3 cellular contexts compared by ENCODE assay signal in genomic region chr19:35273686-35274259, GRCh38.
TF ChIP-seq lines count a peak whose summit lies in the region.

No MANE protein-coding gene starts in this region.

TF ChIP-seq in liver, 16 proteins besides CTCF, POLR2A, EP300 and RAD21:
- TF ChIP-seq FOXA2 (IDR thresholded peaks at IDR 0.05) (no peak), YY1 (IDR thresholded peaks at IDR 0.05) (no peak), REST (IDR thresholded peaks at IDR 0.05) (no peak), HNF4A (conservative IDR thresholded peaks at IDR 0.05) (no peak), RXRA (IDR thresholded peaks at IDR 0.05) (no peak), MAX (IDR thresholded peaks at IDR 0.05) (no peak), JUND (IDR thresholded peaks at IDR 0.05) (no peak), NR2F2 (IDR thresholded peaks at IDR 0.05) (no peak), SP1 (IDR thresholded peaks at IDR 0.05) (no peak), GABPA (IDR thresholded peaks at IDR 0.05 in 1 of 2, conservative IDR thresholded peaks at IDR 0.05 in 1 of 2) (no peak), ATF3 (IDR thresholded peaks at IDR 0.05) (no peak), HNF4G (IDR thresholded peaks at IDR 0.05) (no peak)

TF ChIP-seq in HepG2, 621 proteins besides CTCF, POLR2A, EP300 and RAD21:
- TF ChIP-seq ZNF691 (CRISPR knock-in tag; IDR thresholded peaks at IDR 0.05; ENCODE audit: borderline replicate concordance, low read depth) (no peak), RNF2 (conservative IDR thresholded peaks at IDR 0.05; ENCODE audit: low read depth) (no peak), JARID2 (CRISPR knock-in tag; IDR thresholded peaks at IDR 0.05; ENCODE audit: insufficient replicate concordance) (no peak), SMARCE1 (IDR thresholded peaks at IDR 0.05; ENCODE audit: borderline replicate concordance) (no peak), E2F2 (CRISPR knock-in tag; IDR thresholded peaks at IDR 0.05; ENCODE audit: borderline replicate concordance) (no peak), SIX1 (CRISPR knock-in tag; IDR thresholded peaks at IDR 0.05; ENCODE audit: borderline replicate concordance) (no peak), MATR3 (CRISPR knock-in tag; IDR thresholded peaks at IDR 0.05) (no peak), ZNF790 (CRISPR knock-in tag; IDR thresholded peaks at IDR 0.05; ENCODE audit: borderline replicate concordance) (no peak), ZNF724P (CRISPR knock-in tag; IDR thresholded peaks at IDR 0.05; ENCODE audit: borderline replicate concordance) (no peak), ZNF260 (CRISPR knock-in tag; IDR thresholded peaks at IDR 0.05; ENCODE audit: borderline replicate concordance, low read depth) (no peak), NCOA1 (CRISPR knock-in tag; IDR thresholded peaks at IDR 0.05) (no peak), ZNF75D (CRISPR knock-in tag; IDR thresholded peaks at IDR 0.05; ENCODE audit: borderline replicate concordance) (no peak), FOXO1 (CRISPR knock-in tag; IDR thresholded peaks at IDR 0.05) (no peak)
- TF ChIP-seq, protein P1, sequence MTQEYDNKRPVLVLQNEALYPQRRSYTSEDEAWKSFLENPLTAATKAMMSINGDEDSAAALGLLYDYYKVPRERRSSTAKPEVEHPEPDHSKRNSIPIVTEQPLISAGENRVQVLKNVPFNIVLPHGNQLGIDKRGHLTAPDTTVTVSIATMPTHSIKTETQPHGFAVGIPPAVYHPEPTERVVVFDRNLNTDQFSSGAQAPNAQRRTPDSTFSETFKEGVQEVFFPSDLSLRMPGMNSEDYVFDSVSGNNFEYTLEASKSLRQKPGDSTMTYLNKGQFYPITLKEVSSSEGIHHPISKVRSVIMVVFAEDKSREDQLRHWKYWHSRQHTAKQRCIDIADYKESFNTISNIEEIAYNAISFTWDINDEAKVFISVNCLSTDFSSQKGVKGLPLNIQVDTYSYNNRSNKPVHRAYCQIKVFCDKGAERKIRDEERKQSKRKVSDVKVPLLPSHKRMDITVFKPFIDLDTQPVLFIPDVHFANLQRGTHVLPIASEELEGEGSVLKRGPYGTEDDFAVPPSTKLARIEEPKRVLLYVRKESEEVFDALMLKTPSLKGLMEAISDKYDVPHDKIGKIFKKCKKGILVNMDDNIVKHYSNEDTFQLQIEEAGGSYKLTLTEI (CRISPR knock-in tag; conservative IDR thresholded peaks at IDR 0.05), result no peak
- TF ChIP-seq, protein P2, sequence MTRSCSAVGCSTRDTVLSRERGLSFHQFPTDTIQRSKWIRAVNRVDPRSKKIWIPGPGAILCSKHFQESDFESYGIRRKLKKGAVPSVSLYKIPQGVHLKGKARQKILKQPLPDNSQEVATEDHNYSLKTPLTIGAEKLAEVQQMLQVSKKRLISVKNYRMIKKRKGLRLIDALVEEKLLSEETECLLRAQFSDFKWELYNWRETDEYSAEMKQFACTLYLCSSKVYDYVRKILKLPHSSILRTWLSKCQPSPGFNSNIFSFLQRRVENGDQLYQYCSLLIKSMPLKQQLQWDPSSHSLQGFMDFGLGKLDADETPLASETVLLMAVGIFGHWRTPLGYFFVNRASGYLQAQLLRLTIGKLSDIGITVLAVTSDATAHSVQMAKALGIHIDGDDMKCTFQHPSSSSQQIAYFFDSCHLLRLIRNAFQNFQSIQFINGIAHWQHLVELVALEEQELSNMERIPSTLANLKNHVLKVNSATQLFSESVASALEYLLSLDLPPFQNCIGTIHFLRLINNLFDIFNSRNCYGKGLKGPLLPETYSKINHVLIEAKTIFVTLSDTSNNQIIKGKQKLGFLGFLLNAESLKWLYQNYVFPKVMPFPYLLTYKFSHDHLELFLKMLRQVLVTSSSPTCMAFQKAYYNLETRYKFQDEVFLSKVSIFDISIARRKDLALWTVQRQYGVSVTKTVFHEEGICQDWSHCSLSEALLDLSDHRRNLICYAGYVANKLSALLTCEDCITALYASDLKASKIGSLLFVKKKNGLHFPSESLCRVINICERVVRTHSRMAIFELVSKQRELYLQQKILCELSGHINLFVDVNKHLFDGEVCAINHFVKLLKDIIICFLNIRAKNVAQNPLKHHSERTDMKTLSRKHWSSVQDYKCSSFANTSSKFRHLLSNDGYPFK (CRISPR knock-in tag; IDR thresholded peaks at IDR 0.05; ENCODE audit: borderline replicate concordance), result no peak

TF ChIP-seq in WTC11, 78 proteins besides CTCF, POLR2A, EP300 and RAD21:
- TF ChIP-seq ZNF317 (CRISPR knock-in tag; IDR thresholded peaks at IDR 0.05; ENCODE audit: borderline replicate concordance, low read depth), result no peak
- no peak for TF ChIP-seq FOXK1 (CRISPR knock-in tag; IDR thresholded peaks at IDR 0.05)
- TF ChIP-seq ATF3 (CRISPR knock-in tag; conservative IDR thresholded peaks at IDR 0.05), result no peak
- TF ChIP-seq ZNF512 (CRISPR knock-in tag; IDR thresholded peaks at IDR 0.05; ENCODE audit: borderline replicate concordance), result no peak
- TF ChIP-seq NFE2L1 (CRISPR knock-in tag; IDR thresholded peaks at IDR 0.05), result no peak
- TF ChIP-seq STAT6 (CRISPR knock-in tag; conservative IDR thresholded peaks at IDR 0.05; ENCODE audit: low read depth), result no peak
- TF ChIP-seq GABPB1 (CRISPR knock-in tag; IDR thresholded peaks at IDR 0.05), result no peak
- TF ChIP-seq ZSCAN18 (CRISPR knock-in tag; IDR thresholded peaks at IDR 0.05), result no peak
- TF ChIP-seq GRHL2 (CRISPR knock-in tag; IDR thresholded peaks at IDR 0.05; ENCODE audit: insufficient replicate concordance, severe bottlenecking), result no peak
- TF ChIP-seq SMAD3 (CRISPR knock-in tag; IDR thresholded peaks at IDR 0.05; ENCODE audit: borderline replicate concordance), result no peak
- no peak for TF ChIP-seq JAZF1 (CRISPR knock-in tag; IDR thresholded peaks at IDR 0.05)
- TF ChIP-seq FOXJ3 (CRISPR knock-in tag; IDR thresholded peaks at IDR 0.05; ENCODE audit: borderline replicate concordance), result no peak
- no peak for TF ChIP-seq ATF6 (CRISPR knock-in tag; IDR thresholded peaks at IDR 0.05)
- TF ChIP-seq, protein P3, sequence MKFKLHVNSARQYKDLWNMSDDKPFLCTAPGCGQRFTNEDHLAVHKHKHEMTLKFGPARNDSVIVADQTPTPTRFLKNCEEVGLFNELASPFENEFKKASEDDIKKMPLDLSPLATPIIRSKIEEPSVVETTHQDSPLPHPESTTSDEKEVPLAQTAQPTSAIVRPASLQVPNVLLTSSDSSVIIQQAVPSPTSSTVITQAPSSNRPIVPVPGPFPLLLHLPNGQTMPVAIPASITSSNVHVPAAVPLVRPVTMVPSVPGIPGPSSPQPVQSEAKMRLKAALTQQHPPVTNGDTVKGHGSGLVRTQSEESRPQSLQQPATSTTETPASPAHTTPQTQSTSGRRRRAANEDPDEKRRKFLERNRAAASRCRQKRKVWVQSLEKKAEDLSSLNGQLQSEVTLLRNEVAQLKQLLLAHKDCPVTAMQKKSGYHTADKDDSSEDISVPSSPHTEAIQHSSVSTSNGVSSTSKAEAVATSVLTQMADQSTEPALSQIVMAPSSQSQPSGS (CRISPR knock-in tag; IDR thresholded peaks at IDR 0.05; ENCODE audit: borderline replicate concordance, low read depth), result no peak
- TF ChIP-seq, protein P4, sequence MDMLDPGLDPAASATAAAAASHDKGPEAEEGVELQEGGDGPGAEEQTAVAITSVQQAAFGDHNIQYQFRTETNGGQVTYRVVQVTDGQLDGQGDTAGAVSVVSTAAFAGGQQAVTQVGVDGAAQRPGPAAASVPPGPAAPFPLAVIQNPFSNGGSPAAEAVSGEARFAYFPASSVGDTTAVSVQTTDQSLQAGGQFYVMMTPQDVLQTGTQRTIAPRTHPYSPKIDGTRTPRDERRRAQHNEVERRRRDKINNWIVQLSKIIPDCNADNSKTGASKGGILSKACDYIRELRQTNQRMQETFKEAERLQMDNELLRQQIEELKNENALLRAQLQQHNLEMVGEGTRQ (CRISPR knock-in tag; IDR thresholded peaks at IDR 0.05), result no peak
- no peak for TF ChIP-seq E2F4 (CRISPR knock-in tag; IDR thresholded peaks at IDR 0.05; ENCODE audit: borderline replicate concordance, low read depth)
- no peak for TF ChIP-seq RORB (CRISPR knock-in tag; IDR thresholded peaks at IDR 0.05)
- TF ChIP-seq SOX15 (CRISPR knock-in tag; IDR thresholded peaks at IDR 0.05), result no peak
